Comparison of ENCODE assay signal across 28 cellular contexts in the genomic region with DNA sequence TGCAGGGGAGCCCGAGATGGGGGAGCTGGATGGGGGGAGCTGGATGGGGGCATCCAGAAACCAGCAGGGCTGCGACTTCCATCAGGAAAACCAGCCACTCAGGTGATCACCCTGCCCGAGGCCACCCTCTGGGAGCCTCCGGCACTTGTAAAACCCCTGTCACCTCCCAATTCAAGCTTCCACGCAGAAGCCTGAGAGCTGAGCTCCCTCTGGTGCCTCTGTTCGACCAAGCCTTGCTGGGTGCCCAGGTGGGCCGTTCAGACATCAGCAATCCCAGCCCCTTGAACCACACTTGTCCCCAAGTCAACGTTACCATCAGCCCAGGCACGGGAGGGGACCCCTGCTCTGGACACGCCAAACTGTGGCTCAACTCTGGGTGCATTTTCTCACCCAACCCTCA.
"Had no signal": no experiment of that assay in that cellular context is flagged by ENCODE, and none has a peak within 500 bp of the region (broad histone marks: within the 10 kb centered on the region; RNA-seq: fewer than 3 reads in every experiment).

No MANE protein-coding gene starts in this region.

- H3K9me3 Mint-ChIP-seq: activated B cell treated with CpG ODN at 0.5 μM for 24 hours; activated CD8-positive, alpha-beta T cell treated with anti-CD3 and anti-CD28 coated beads for 36 hours; activated naive CD4-positive, alpha-beta T cell treated with anti-CD3 and anti-CD28 coated beads, Interleukin-2, amount 50 U/mL, for 24 hours; activated naive CD8-positive, alpha-beta T cell treated with anti-CD3 and anti-CD28 coated beads, Interleukin-2, amount 50 U/mL, for 24 hours; activated T-helper 2 cell treated with anti-CD3 and anti-CD28 coated beads, Interferon-gamma antibody, Interleukin-2, Interleukin-4, amounts not matched to agents 10 μg/mL and 5 μg/mL and 100 μg/mL, durations not matched to agents 14 hours and 24 hours and 36 hours; mesothelial cell of epicardium; naive B cell; nephron progenitor cell; type B pancreatic cell had no signal

- H3K36me3 Mint-ChIP-seq: activated naive CD4-positive, alpha-beta T cell treated with anti-CD3 and anti-CD28 coated beads, Interleukin-2, amount 50 U/mL, for 24 hours; mesothelial cell of epicardium; naive B cell; type B pancreatic cell had no signal

- H3K27me3 Mint-ChIP-seq: activated B cell treated with CpG ODN at 0.5 μM for 24 hours; activated CD8-positive, alpha-beta T cell treated with anti-CD3 and anti-CD28 coated beads for 36 hours; activated naive CD4-positive, alpha-beta T cell treated with anti-CD3 and anti-CD28 coated beads, Interleukin-2, amount 50 U/mL, for 24 hours; activated naive CD8-positive, alpha-beta T cell treated with anti-CD3 and anti-CD28 coated beads, Interleukin-2, amount 50 U/mL, for 24 hours; naive B cell; progenitor cell of endocrine pancreas; type B pancreatic cell had no signal

- H3K4me3 ChIP-seq: breast epithelium, esophagus squamous epithelium, gastrocnemius medialis, hepatocyte, ovary, right lobe of liver, testis, uterus had no signal

- H3K4me3 Mint-ChIP-seq: activated B cell treated with CpG ODN at 0.5 μM for 24 hours; activated CD8-positive, alpha-beta T cell treated with anti-CD3 and anti-CD28 coated beads for 36 hours; activated naive CD4-positive, alpha-beta T cell treated with anti-CD3 and anti-CD28 coated beads, Interleukin-2, amount 50 U/mL, for 24 hours; activated naive CD8-positive, alpha-beta T cell treated with anti-CD3 and anti-CD28 coated beads, Interleukin-2, amount 50 U/mL, for 24 hours; mesothelial cell of epicardium; naive B cell; nephron progenitor cell; type B pancreatic cell had no signal

- DNase-seq: activated B cell treated with CpG ODN at 0.5 μM for 24 hours; activated CD4-positive, alpha-beta T cell treated with anti-CD3 and anti-CD28 coated beads, Interleukin-2, amount 50 U/mL, for 1 hour; activated CD8-positive, alpha-beta T cell treated with anti-CD3 and anti-CD28 coated beads for 36 hours; activated naive CD8-positive, alpha-beta T cell treated with anti-CD3 and anti-CD28 coated beads, Interleukin-2, amount 50 U/mL, for 24 hours; activated T-cell treated with anti-CD3 and anti-CD28 coated beads, Interleukin-2, amount 50 U/mL, for 48 hours; amygdala; central memory CD4-positive, alpha-beta T cell; dermis blood vessel endothelial cell; effector CD4-positive, alpha-beta T cell; esophagus squamous epithelium; gastrocnemius medialis; naive B cell; nephron progenitor cell; ovary; right lobe of liver; stimulated activated CD4-positive, alpha-beta T cell treated with anti-CD3 and anti-CD28 coated beads, Interleukin-2, amount 100 ng/mL, for 48 hours; stimulated activated naive CD8-positive, alpha-beta T cell treated with anti-CD3 and anti-CD28 coated beads, Interleukin-15, Interleukin-2, amounts not matched to agents 100 U/mL and 50 U/mL, for 24 hours; T-helper 2 cell; testis; uterus had no signal

- H3K27me3 ChIP-seq: breast epithelium, hepatocyte, ovary, right lobe of liver, testis, uterus had no signal

- H3K4me1 ChIP-seq: right lobe of liver had no signal

- H3K4me1 Mint-ChIP-seq: activated B cell treated with CpG ODN at 0.5 μM for 24 hours; activated naive CD4-positive, alpha-beta T cell treated with anti-CD3 and anti-CD28 coated beads, Interleukin-2, amount 50 U/mL, for 24 hours; activated naive CD8-positive, alpha-beta T cell treated with anti-CD3 and anti-CD28 coated beads, Interleukin-2, amount 50 U/mL, for 24 hours; naive B cell had no signal

- H3K79me2 ChIP-seq: hepatocyte had no signal

- H3K27ac ChIP-seq: breast epithelium, epithelial cell of prostate, esophagus squamous epithelium, gastrocnemius medialis, hepatocyte, ovary, right lobe of liver, testis, uterus had no signal

- H2AFZ ChIP-seq: hepatocyte had no signal

- H3K36me3 ChIP-seq: breast epithelium, esophagus squamous epithelium, gastrocnemius medialis, ovary, right lobe of liver, uterus had no signal

- ATAC-seq: activated CD8-positive, alpha-beta T cell treated with anti-CD3 and anti-CD28 coated beads for 36 hours; activated naive CD8-positive, alpha-beta T cell treated with anti-CD3 and anti-CD28 coated beads, Interleukin-2, amount 50 U/mL, for 24 hours; gastrocnemius medialis; right lobe of liver; stimulated activated naive CD8-positive, alpha-beta T cell treated with anti-CD3 and anti-CD28 coated beads, Interleukin-15, Interleukin-2, amounts not matched to agents 100 U/mL and 50 U/mL, for 24 hours had no signal

- H3K27ac Mint-ChIP-seq: activated B cell treated with CpG ODN at 0.5 μM for 24 hours; activated CD8-positive, alpha-beta T cell treated with anti-CD3 and anti-CD28 coated beads for 36 hours; activated naive CD4-positive, alpha-beta T cell treated with anti-CD3 and anti-CD28 coated beads, Interleukin-2, amount 50 U/mL, for 24 hours; activated naive CD8-positive, alpha-beta T cell treated with anti-CD3 and anti-CD28 coated beads, Interleukin-2, amount 50 U/mL, for 24 hours; activated T-helper 2 cell treated with anti-CD3 and anti-CD28 coated beads, Interferon-gamma antibody, Interleukin-2, Interleukin-4, amounts not matched to agents 10 μg/mL and 5 μg/mL and 100 μg/mL, durations not matched to agents 14 hours and 24 hours and 36 hours; mesothelial cell of epicardium; naive B cell; nephron progenitor cell; progenitor cell of endocrine pancreas; type B pancreatic cell had no signal

- H3K4me2 ChIP-seq: hepatocyte had no signal

- H3K9me3 ChIP-seq: breast epithelium, esophagus squamous epithelium, gastrocnemius medialis, ovary, right lobe of liver, testis, uterus had no signal
